ENCODE assay signal across 25 cellular contexts in genomic region chr2:222561151-222561550, GRCh38.
"Had no signal": no experiment of that assay in that cellular context is flagged by ENCODE, and none has a peak within 500 bp of the region (broad histone marks: within the 10 kb centered on the region; RNA-seq: fewer than 3 reads in every experiment).

No MANE protein-coding gene starts in this region.

- H3K9me3 ChIP-seq: neutrophil, ovary, pancreas, prostate gland, psoas muscle, right atrium auricular region, right lobe of liver, spleen had no signal

- H3K4me3 ChIP-seq: neural progenitor cell, ovary, pancreas, prostate gland, psoas muscle, right atrium auricular region, right lobe of liver, skin epidermis, smooth muscle cell, spleen had no signal

- H3K27ac Mint-ChIP-seq: naive thymus-derived CD4-positive, alpha-beta T cell; naive thymus-derived CD8-positive, alpha-beta T cell; natural killer cell; natural killer cell treated with Interleukin-12 subunit alpha and Interleukin-12 subunit beta and Interleukin-15 and Interleukin-18, amount 100 ng/mL, for 72 hours; neural progenitor cell; progenitor cell of endocrine pancreas had no signal

- H3K9ac ChIP-seq: neural progenitor cell, parathyroid adenoma had no signal

- H2AFZ ChIP-seq: neural progenitor cell, parathyroid adenoma had no signal

- H3K36me3 ChIP-seq: neural progenitor cell, neutrophil, ovary, pancreas, prostate gland, right atrium auricular region, right lobe of liver had no signal

- H3K79me2 ChIP-seq: parathyroid adenoma had no signal

- H3K36me3 Mint-ChIP-seq: natural killer cell had no signal

- H3K9me3 Mint-ChIP-seq: natural killer cell, nephron had no signal

- H3K27ac ChIP-seq: neural progenitor cell, neutrophil, ovary, pancreas, parathyroid adenoma, prostate gland, psoas muscle, right atrium auricular region, right lobe of liver, skin epidermis, spleen had no signal

- H3K4me1 ChIP-seq: pancreas, parathyroid adenoma, prostate gland, psoas muscle, right atrium auricular region, right lobe of liver, spleen had no signal

- H3K27me3 ChIP-seq: neural progenitor cell, ovary, pancreas, right atrium auricular region, right lobe of liver had no signal

- H3K4me3 Mint-ChIP-seq: naive B cell; naive thymus-derived CD4-positive, alpha-beta T cell; naive thymus-derived CD8-positive, alpha-beta T cell; natural killer cell; natural killer cell treated with Interleukin-12 subunit alpha and Interleukin-12 subunit beta and Interleukin-15 and Interleukin-18, amount 100 ng/mL, for 72 hours; nephron; nephron progenitor cell; neural crest cell; neural progenitor cell had no signal

- ATAC-seq: naive thymus-derived CD8-positive, alpha-beta T cell; natural killer cell had no signal

- H3K4me2 ChIP-seq: neural progenitor cell, smooth muscle cell had no signal

- DNase-seq: naive B cell; naive thymus-derived CD8-positive, alpha-beta T cell; natural killer cell; occipital lobe; posterior cingulate gyrus; psoas muscle; right cardiac atrium; right lobe of liver; spleen; stimulated activated CD4-positive, alpha-beta T cell treated with anti-CD3 and anti-CD28 coated beads, Interleukin-12 subunit alpha, Interleukin-12 subunit beta, amount 100 ng/mL, for 4 hours had no signal
